In genomic region chr12:76183459-76184186, GRCh38 we compare ENCODE assay signal across 10 cellular contexts.
A peak's percentile ranks its signal among the peaks of the same experiment; 100 is the strongest.
DNase-seq lines count a peak whose midpoint lies in the region; ATAC-seq and TF ChIP-seq lines count a peak whose summit lies in the region.
"Had no signal": no experiment of that assay in that cellular context is flagged by ENCODE, and none has a peak within 500 bp of the region (broad histone marks: within the 10 kb centered on the region; RNA-seq: fewer than 3 reads in every experiment).

No MANE protein-coding gene starts in this region.

- H3K27ac Mint-ChIP-seq in activated CD8-positive, alpha-beta T cell treated with anti-CD3 and anti-CD28 coated beads for 36 hours: no peak overlapping the region
- no peak overlapping the region for H3K27ac Mint-ChIP-seq in activated CD8-positive, alpha-beta T cell treated with anti-CD3 and anti-CD28 coated beads, Interleukin-2, amount 10 ng/mL, durations not matched to agents 7 days and 5 days
- peak overlapping the region; percentile 80 for H3K27ac Mint-ChIP-seq in chondrocyte (ENCODE audit: unreplicated experiment)

- peaks cover 0 to 2% of the 10 kb centered on the region in 2 donors for H3K9me3 ChIP-seq in neuronal stem cell (replicated peaks in 1 of 2; ENCODE audit: control insufficient read depth in 2 of 2, insufficient read depth in 1 of 2, low read depth in 1 of 2, low read length in 2 of 2)
- H3K9me3 ChIP-seq: ascending aorta had no signal

- no peaks in the 10 kb centered on the region for H3K36me3 ChIP-seq in neuronal stem cell (replicated peaks in 1 of 2; ENCODE audit: control insufficient read depth in 2 of 2, insufficient read depth in 2 of 2, low read length in 2 of 2)
- H3K36me3 ChIP-seq: ascending aorta had no signal

- H4K8ac ChIP-seq in neuronal stem cell (ENCODE audit: low read depth, low read length): no peak overlapping the region

- H3K4me1 Mint-ChIP-seq in activated CD8-positive, alpha-beta T cell treated with anti-CD3 and anti-CD28 coated beads for 36 hours (ENCODE audit: low read depth): peaks cover 11% of the 10 kb centered on the region
- peaks cover 5% of the 10 kb centered on the region for H3K4me1 Mint-ChIP-seq in activated CD8-positive, alpha-beta T cell treated with anti-CD3 and anti-CD28 coated beads, Interleukin-2, amount 10 ng/mL, durations not matched to agents 7 days and 5 days (ENCODE audit: low read depth)
- peaks cover 16% of the 10 kb centered on the region for H3K4me1 Mint-ChIP-seq in chondrocyte (ENCODE audit: low read depth)

- no peak overlapping the region for H2BK15ac ChIP-seq in neuronal stem cell (ENCODE audit: low read length)

- H3K27me3 Mint-ChIP-seq in activated CD8-positive, alpha-beta T cell treated with anti-CD3 and anti-CD28 coated beads for 36 hours: peaks cover 38% of the 10 kb centered on the region
- H3K27me3 Mint-ChIP-seq in activated CD8-positive, alpha-beta T cell treated with anti-CD3 and anti-CD28 coated beads, Interleukin-2, amount 10 ng/mL, durations not matched to agents 7 days and 5 days (ENCODE audit: low read depth): peaks cover 14% of the 10 kb centered on the region
- H3K27me3 Mint-ChIP-seq in chondrocyte (ENCODE audit: low read depth): no peaks in the 10 kb centered on the region

- H3K18ac ChIP-seq in neuronal stem cell (ENCODE audit: low read length): no peak overlapping the region

- H3K9me3 Mint-ChIP-seq in activated CD8-positive, alpha-beta T cell treated with anti-CD3 and anti-CD28 coated beads for 36 hours: no peaks in the 10 kb centered on the region
- H3K9me3 Mint-ChIP-seq in activated CD8-positive, alpha-beta T cell treated with anti-CD3 and anti-CD28 coated beads, Interleukin-2, amount 10 ng/mL, durations not matched to agents 7 days and 5 days (ENCODE audit: insufficient read depth): no peaks in the 10 kb centered on the region
- no peaks in the 10 kb centered on the region for H3K9me3 Mint-ChIP-seq in chondrocyte (ENCODE audit: low read depth)

- CTCF ChIA-PET in activated CD8-positive, alpha-beta T cell treated with anti-CD3 and anti-CD28 coated beads for 36 hours (lab: Charles Lee): no interaction called here
- CTCF ChIA-PET in activated CD8-positive, alpha-beta T cell treated with anti-CD3 and anti-CD28 coated beads, Interleukin-2, amount 10 ng/mL, durations not matched to agents 7 days and 5 days (lab: Charles Lee): no interaction called here

- no peak overlapping the region for H2BK12ac ChIP-seq in neuronal stem cell (ENCODE audit: low read length)

- no peak overlapping the region for H2AK5ac ChIP-seq in neuronal stem cell (ENCODE audit: low read depth, low read length)

- no peaks in the 10 kb centered on the region for H3K79me1 ChIP-seq in neuronal stem cell (ENCODE audit: low read depth, low read length)

- H3K4me2 ChIP-seq in neuronal stem cell (ENCODE audit: insufficient read depth, low read length, poor library complexity, severe bottlenecking): no peak overlapping the region

- no CpG with 5 or more reads among the region's 4 CpGs for WGBS in neuronal stem cell (ENCODE audit: extremely low coverage in 2 of 2, insufficient read length in 2 of 2, insufficient replicate concordance in 1 of 2), 2 donors

- H3K4me1 ChIP-seq in neuronal stem cell (ENCODE audit: control insufficient read depth in 2 of 2, insufficient read depth in 1 of 2, low read depth in 1 of 2, low read length in 2 of 2): peaks cover 0 to 4% of the 10 kb centered on the region in 2 donors

- H2BK5ac ChIP-seq in neuronal stem cell (ENCODE audit: low read length): no peak overlapping the region

- no peak for TF ChIP-seq CTCF in activated CD8-positive, alpha-beta T cell treated with anti-CD3 and anti-CD28 coated beads for 36 hours (IDR thresholded peaks at IDR 0.05)
- TF ChIP-seq CTCF in chondrocyte (IDR thresholded peaks at IDR 0.05): no peak

- intact Hi-C loops in activated CD8-positive, alpha-beta T cell treated with anti-CD3 and anti-CD28 coated beads for 36 hours (cut with micrococcal nuclease): no loop called here

- no peak overlapping the region for H3K4me3 ChIP-seq in neuronal stem cell (ENCODE audit: low read length in 2 of 2)
- H3K4me3 ChIP-seq: ascending aorta had no signal

- H3K14ac ChIP-seq in neuronal stem cell (ENCODE audit: low read length): no peak overlapping the region

- no peak overlapping the region for H3K9ac ChIP-seq in neuronal stem cell (ENCODE audit: low read depth, low read length, poor library complexity)

- H4K91ac ChIP-seq in neuronal stem cell (ENCODE audit: low read depth, low read length, poor library complexity): no peak overlapping the region

- no peak overlapping the region for H3K23ac ChIP-seq in neuronal stem cell (ENCODE audit: low read depth, low read length, poor library complexity)

- no peak overlapping the region for H3K27ac ChIP-seq in neuronal stem cell (replicated peaks; ENCODE audit: low read length)
- H3K27ac ChIP-seq: ascending aorta had no signal

- H3K4ac ChIP-seq in neuronal stem cell (ENCODE audit: low read length): no peak overlapping the region

- no peaks in the 10 kb centered on the region for H3K36me3 Mint-ChIP-seq in activated CD8-positive, alpha-beta T cell treated with anti-CD3 and anti-CD28 coated beads for 36 hours (ENCODE audit: low read depth)
- no peaks in the 10 kb centered on the region for H3K36me3 Mint-ChIP-seq in activated CD8-positive, alpha-beta T cell treated with anti-CD3 and anti-CD28 coated beads, Interleukin-2, amount 10 ng/mL, durations not matched to agents 7 days and 5 days (ENCODE audit: low read depth)
- H3K36me3 Mint-ChIP-seq in chondrocyte (ENCODE audit: low read depth): no peaks in the 10 kb centered on the region

- no peak overlapping the region for H2BK120ac ChIP-seq in neuronal stem cell (ENCODE audit: low read depth, low read length)

- H2AFZ ChIP-seq in neuronal stem cell (ENCODE audit: low read length): no peak overlapping the region

- peaks cover 0 to 5% (median 0%) of the 10 kb centered on the region in 3 experiments for H3K27me3 ChIP-seq in neuronal stem cell (ENCODE audit: control insufficient read depth in 3 of 3, insufficient read depth in 3 of 3, low read depth in 1 of 3, low read length in 3 of 3)
- H3K27me3 ChIP-seq: ascending aorta had no signal

- peak; percentile 84 for ATAC-seq in activated CD8-positive, alpha-beta T cell treated with anti-CD3 and anti-CD28 coated beads for 36 hours
- ATAC-seq in activated CD8-positive, alpha-beta T cell treated with anti-CD3 and anti-CD28 coated beads, Interleukin-2, amount 10 ng/mL, durations not matched to agents 7 days and 5 days: no peak
- peak; percentile 77 for ATAC-seq in HG02623 (IDR thresholded peaks at IDR 0.05; ENCODE audit: unreplicated experiment)

- H3K4me3 Mint-ChIP-seq in activated CD8-positive, alpha-beta T cell treated with anti-CD3 and anti-CD28 coated beads for 36 hours: no peak overlapping the region
- H3K4me3 Mint-ChIP-seq in activated CD8-positive, alpha-beta T cell treated with anti-CD3 and anti-CD28 coated beads, Interleukin-2, amount 10 ng/mL, durations not matched to agents 7 days and 5 days: no peak overlapping the region
- H3K4me3 Mint-ChIP-seq in chondrocyte (ENCODE audit: unreplicated experiment): no peak overlapping the region

- POLR2A ChIA-PET in activated CD8-positive, alpha-beta T cell treated with anti-CD3 and anti-CD28 coated beads for 36 hours (lab: Charles Lee): interaction anchor here (1.7 kb wide), 1 partner anchor 25 kb away, joined by 9 read pairs; no protein-coding TSS in a partner anchor
- POLR2A ChIA-PET in activated CD8-positive, alpha-beta T cell treated with anti-CD3 and anti-CD28 coated beads, Interleukin-2, amount 10 ng/mL, durations not matched to agents 7 days and 5 days (lab: Charles Lee): no interaction called here

- peak; percentile 66 for DNase-seq in activated CD8-positive, alpha-beta T cell treated with anti-CD3 and anti-CD28 coated beads for 36 hours
- no peak for DNase-seq in activated CD8-positive, alpha-beta T cell treated with anti-CD3 and anti-CD28 coated beads, Interleukin-2, amount 10 ng/mL, durations not matched to agents 7 days and 5 days
- DNase-seq in NCI-H446 treated with DMSO at 0.1 percent for 48 hours (lab: John Stamatoyannopoulos, UW) (peak; percentile 66), chondrocyte (ENCODE audit: low spot score) (no peak), neuronal stem cell (ENCODE audit: low spot score) (no peak), NCI-H1105 (lab: John Stamatoyannopoulos, UW) (no peak)
- DNase-seq in stimulated activated CD4-positive, alpha-beta T cell treated with anti-CD3 and anti-CD28 coated beads, Interleukin-15, amount 100 ng/mL, for 24 hours: peak; percentile 75
- DNase-seq: DND-41 had no signal

Comparison
In these comparisons a context has a peak if more than half of its experiments do, and no peak if none do; other contexts are left out.
1. DNase-seq: peak in activated CD8-positive, alpha-beta T cell treated with anti-CD3 and anti-CD28 coated beads for 36 hours (single experiment), NCI-H446 treated with DMSO at 0.1 percent for 48 hours (single experiment) and stimulated activated CD4-positive, alpha-beta T cell treated with anti-CD3 and anti-CD28 coated beads, Interleukin-15, amount 100 ng/mL, for 24 hours (single experiment); none in activated CD8-positive, alpha-beta T cell treated with anti-CD3 and anti-CD28 coated beads, Interleukin-2, amount 10 ng/mL, durations not matched to agents 7 days and 5 days (single experiment), chondrocyte (single experiment), neuronal stem cell (single experiment) and NCI-H1105 (single experiment).